In the genomic region with DNA sequence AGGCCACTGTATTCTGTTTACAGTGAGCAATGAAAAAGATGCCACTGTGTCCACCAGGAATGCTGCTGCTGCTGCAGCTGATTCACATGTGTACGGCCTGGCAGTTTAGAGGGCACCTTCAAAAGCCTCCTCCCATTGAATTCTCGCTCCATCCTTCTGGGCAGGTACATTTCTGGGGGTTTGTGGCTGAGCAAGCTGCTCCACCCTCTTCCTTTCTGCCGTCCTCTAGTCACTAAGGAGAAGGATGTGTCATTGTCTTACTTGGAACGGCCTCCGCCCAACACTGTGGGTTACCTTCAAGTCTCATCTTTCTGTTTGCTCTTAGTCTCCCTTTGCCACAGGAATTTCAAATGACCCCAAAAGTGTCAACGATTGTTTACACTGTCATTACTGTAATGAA, we compare ENCODE assay signal across 14 cellular contexts.
A peak's percentile ranks its signal among the peaks of the same experiment; 100 is the strongest.
DNase-seq lines count a peak whose midpoint lies in the region; ATAC-seq and FAIRE-seq lines count a peak whose summit lies in the region.
"Had no signal": no experiment of that assay in that cellular context is flagged by ENCODE, and none has a peak within 500 bp of the region (broad histone marks: within the 10 kb centered on the region; RNA-seq: fewer than 3 reads in every experiment).

No MANE protein-coding gene starts in this region.

- CTCF ChIA-PET in activated CD8-positive, alpha-beta T cell treated with anti-CD3 and anti-CD28 coated beads, Interleukin-2, amount 10 ng/mL, durations not matched to agents 7 days and 5 days (lab: Charles Lee), result no interaction called here

- H3K4me1 Mint-ChIP-seq in activated CD8-positive, alpha-beta T cell treated with anti-CD3 and anti-CD28 coated beads, Interleukin-2, amount 10 ng/mL, durations not matched to agents 7 days and 5 days (ENCODE audit: low read depth), result peaks cover 30% of the 10 kb centered on the region

- intact Hi-C loops in Right ventricle myocardium inferior (cut with DNase I), result no loop called here
- intact Hi-C loops in left cardiac atrium (cut with DNase I), result no loop called here

- FAIRE-seq in urothelium cell line (lab: Jason Lieb, UNC), result no peak
- FAIRE-seq in GM19239 (lab: Jason Lieb, UNC), result no peak

- no peaks in the 10 kb centered on the region for H3K36me3 Mint-ChIP-seq in activated CD8-positive, alpha-beta T cell treated with anti-CD3 and anti-CD28 coated beads, Interleukin-2, amount 10 ng/mL, durations not matched to agents 7 days and 5 days (ENCODE audit: low read depth)
- H3K36me3 Mint-ChIP-seq: naive B cell had no signal

- ATAC-seq in Right ventricle myocardium inferior (no peak), left cardiac atrium (no peak), GM19455 (IDR thresholded peaks at IDR 0.05; ENCODE audit: unreplicated experiment) (no peak)
- peak; percentile 72 for ATAC-seq in activated CD8-positive, alpha-beta T cell treated with anti-CD3 and anti-CD28 coated beads, Interleukin-2, amount 10 ng/mL, durations not matched to agents 7 days and 5 days
- ATAC-seq: body of pancreas had no signal

- peaks cover 8% of the 10 kb centered on the region for H3K27me3 Mint-ChIP-seq in activated CD8-positive, alpha-beta T cell treated with anti-CD3 and anti-CD28 coated beads, Interleukin-2, amount 10 ng/mL, durations not matched to agents 7 days and 5 days (ENCODE audit: low read depth)

- H3K9me3 Mint-ChIP-seq in activated CD8-positive, alpha-beta T cell treated with anti-CD3 and anti-CD28 coated beads, Interleukin-2, amount 10 ng/mL, durations not matched to agents 7 days and 5 days (ENCODE audit: insufficient read depth), result no peaks in the 10 kb centered on the region

- DNase-seq in Right ventricle myocardium inferior (ENCODE audit: missing footprints) (peak; percentile 61), left cardiac atrium (no peak), NCI-H748 treated with DMSO at 0.1 percent for 48 hours (lab: John Stamatoyannopoulos, UW) (peak; percentile 54), urothelium cell line (ENCODE audit: low spot score) (peak; percentile 39), GM19239 (ENCODE audit: insufficient read length, low spot score) (no peak), NCI-H524 treated with DMSO at 0.1 percent for 48 hours (lab: John Stamatoyannopoulos, UW) (no peak)
- DNase-seq in activated CD8-positive, alpha-beta T cell treated with anti-CD3 and anti-CD28 coated beads, Interleukin-2, amount 10 ng/mL, durations not matched to agents 7 days and 5 days, result peak; percentile 43
- DNase-seq: body of pancreas, GDM1, naive B cell, NCI-H1105, right cardiac atrium, T-helper 9 cell had no signal

- H3K4me3 Mint-ChIP-seq in activated CD8-positive, alpha-beta T cell treated with anti-CD3 and anti-CD28 coated beads, Interleukin-2, amount 10 ng/mL, durations not matched to agents 7 days and 5 days, result peak overlapping the region; percentile 17
- H3K4me3 Mint-ChIP-seq: naive B cell had no signal

- POLR2A ChIA-PET in activated CD8-positive, alpha-beta T cell treated with anti-CD3 and anti-CD28 coated beads, Interleukin-2, amount 10 ng/mL, durations not matched to agents 7 days and 5 days (lab: Charles Lee), result no interaction called here

- H3K27ac Mint-ChIP-seq in activated CD8-positive, alpha-beta T cell treated with anti-CD3 and anti-CD28 coated beads, Interleukin-2, amount 10 ng/mL, durations not matched to agents 7 days and 5 days, result peak overlapping the region; percentile 75

Comparison
In these comparisons a context has a peak if more than half of its experiments do, and no peak if none do; other contexts are left out.
1. DNase-seq: peak in Right ventricle myocardium inferior (single experiment), NCI-H748 treated with DMSO at 0.1 percent for 48 hours (single experiment), activated CD8-positive, alpha-beta T cell treated with anti-CD3 and anti-CD28 coated beads, Interleukin-2, amount 10 ng/mL, durations not matched to agents 7 days and 5 days (single experiment) and urothelium cell line (single experiment); none in left cardiac atrium (single experiment), GM19239 (single experiment) and NCI-H524 treated with DMSO at 0.1 percent for 48 hours (single experiment).